Comparison of ENCODE assay signal across 8 cellular contexts in the genomic region with DNA sequence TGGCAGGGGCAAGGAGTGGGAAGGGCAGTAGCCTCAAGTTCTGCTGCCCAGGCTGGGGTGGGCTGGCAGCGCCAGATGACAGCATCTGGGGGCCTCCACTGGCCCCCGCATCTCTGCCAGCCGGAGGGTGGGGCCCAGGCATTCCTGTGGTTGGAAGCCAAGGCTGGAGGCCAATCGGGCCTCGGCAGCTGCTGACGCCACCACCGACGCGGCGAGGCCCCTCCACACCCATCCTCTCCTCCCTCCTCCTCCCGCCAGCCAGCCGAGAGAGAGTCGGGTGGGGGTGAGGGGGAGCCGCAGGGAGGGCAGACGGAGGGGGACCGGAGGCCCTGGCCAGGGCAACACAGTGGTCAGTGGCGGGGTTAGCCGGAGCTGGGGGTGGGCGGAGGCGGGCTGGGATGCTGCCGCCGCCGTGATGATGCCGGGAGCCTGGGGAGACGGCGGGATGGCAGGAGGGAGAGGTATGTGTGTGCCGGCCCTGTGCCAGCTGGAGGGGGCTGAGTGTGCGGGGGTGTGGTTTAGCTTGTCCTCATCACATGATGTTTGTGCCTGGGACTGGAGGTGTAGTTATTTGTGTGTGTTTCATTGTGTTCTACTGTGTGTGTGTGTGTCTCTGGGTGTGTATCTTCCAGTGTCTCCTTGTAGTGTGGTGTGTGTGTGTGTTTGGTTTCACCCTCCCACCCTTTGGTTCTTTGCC. TPM values are rescaled to one million over a fixed set of nuclear protein-coding genes. Genes with fewer than 3 reads are reported as not detected.
DNase-seq lines count a peak whose midpoint lies in the region; ATAC-seq and TF ChIP-seq lines count a peak whose summit lies in the region.

No MANE protein-coding gene starts in this region.

- CTCF ChIA-PET in PC-3 (lab: Charles Lee), result no interaction called here

- DNase-seq in GM23338 (ENCODE audit: low spot score) (peak; percentile 21), SW480 (ENCODE audit: low spot score) (peak; percentile 83), foreskin melanocyte (peak; percentile 61), ovary (peak; percentile 94 to 95 (median 95)), PC-3 (no peak)
- DNase-seq in effector CD4-positive, alpha-beta T cell, result no peak
- DNase-seq in T-helper 2 cell treated with Interferon-gamma antibody and Interleukin-4, amounts not matched to agents 5 μg/mL and 100 μg/mL, for 36 hours (ENCODE audit: low spot score), result no peak
- no peak for DNase-seq in activated T-cell treated with anti-CD3 and anti-CD28 coated beads, Interleukin-2, amount 50 U/mL, for 72 hours

- peaks cover 3% of the 10 kb centered on the region; the same call in 2 of the 3 replicates for H3K9me3 Mint-ChIP-seq in GM23338
- H3K9me3 Mint-ChIP-seq in T-helper 2 cell treated with Interferon-gamma antibody and Interleukin-4, amounts not matched to agents 5 μg/mL and 100 μg/mL, for 36 hours, result no peaks in the 10 kb centered on the region
- H3K9me3 Mint-ChIP-seq in activated T-cell treated with anti-CD3 and anti-CD28 coated beads, Interleukin-2, amount 50 U/mL, for 72 hours, result no peaks in the 10 kb centered on the region

- POLR2A ChIA-PET in PC-3 (lab: Charles Lee; ENCODE audit: unreplicated experiment), result no interaction called here

- ATAC-seq in GM23338 (peak; percentile 18; the same call in 2 of the 3 replicates), PC-3 (no peak)
- no peak for ATAC-seq in activated T-cell treated with anti-CD3 and anti-CD28 coated beads, Interleukin-2, amount 50 U/mL, for 72 hours (replicated peaks in 1 of 2)

- H4K20me1 ChIP-seq in GM23338 (replicated peaks; ENCODE audit: insufficient read depth), result peaks cover 8% of the 10 kb centered on the region; the same call in 1 of the 2 replicates
- no peaks in the 10 kb centered on the region for H4K20me1 ChIP-seq in PC-3 (ENCODE audit: low read length)

- intact Hi-C loops in ovary (cut with DNase I), result loop anchor here in 1 of 4 donors (5.0 kb wide), 1 partner anchor 38 kb away; a partner anchor contains a TSS
- intact Hi-C loops in PC-3 (cut with micrococcal nuclease), result no loop called here

- H3K4me2 ChIP-seq in GM23338 (no peak overlapping the region), PC-3 (ENCODE audit: low read length) (no peak overlapping the region)

- H3K79me2 ChIP-seq in GM23338 (replicated peaks; ENCODE audit: insufficient read depth) (no peaks in the 10 kb centered on the region; the same call in none of the 2 replicates), PC-3 (ENCODE audit: low read length) (no peaks in the 10 kb centered on the region)

- peaks cover 73% of the 10 kb centered on the region for H3K36me3 Mint-ChIP-seq in GM23338 (ENCODE audit: low read depth)
- no peaks in the 10 kb centered on the region for H3K36me3 Mint-ChIP-seq in T-helper 2 cell treated with Interferon-gamma antibody and Interleukin-4, amounts not matched to agents 5 μg/mL and 100 μg/mL, for 36 hours (ENCODE audit: low read depth)
- H3K36me3 Mint-ChIP-seq in activated T-cell treated with anti-CD3 and anti-CD28 coated beads, Interleukin-2, amount 50 U/mL, for 72 hours (ENCODE audit: insufficient read depth in 2 of 2), result no peaks in the 10 kb centered on the region

- no peak for TF ChIP-seq POLR2A in ovary (IDR thresholded peaks at IDR 0.05)

- H3K36me3 ChIP-seq in GM23338 (ENCODE audit: insufficient read depth), result peaks cover 31% of the 10 kb centered on the region
- H3K36me3 ChIP-seq in ovary, result no peaks in the 10 kb centered on the region
- H3K36me3 ChIP-seq in PC-3 (ENCODE audit: low read depth, low read length), result no peaks in the 10 kb centered on the region

- H2AFZ ChIP-seq in GM23338 (no peak overlapping the region), PC-3 (ENCODE audit: low read length) (no peak overlapping the region)

- 1 to 14% (median 5%) methylated on average over 14 to 27 of the region's 28 CpGs for WGBS in ovary, 3 donors

- H3F3A ChIP-seq in GM23338 (replicated peaks; ENCODE audit: low read depth), result no peaks in the 10 kb centered on the region
- H3F3A ChIP-seq in PC-3 (ENCODE audit: low read length, unreplicated experiment), result no peaks in the 10 kb centered on the region

- no peak for TF ChIP-seq CTCF in GM23338 (conservative IDR thresholded peaks at IDR 0.05; ENCODE audit: low read depth in 2 of 2)
- no peak for TF ChIP-seq CTCF in ovary (IDR thresholded peaks at IDR 0.05)
- no peak for TF ChIP-seq CTCF in PC-3 (conservative IDR thresholded peaks at IDR 0.05; ENCODE audit: low read depth, low read length)

- peaks cover 29% of the 10 kb centered on the region for H3K4me1 Mint-ChIP-seq in GM23338
- H3K4me1 Mint-ChIP-seq in T-helper 2 cell treated with Interferon-gamma antibody and Interleukin-4, amounts not matched to agents 5 μg/mL and 100 μg/mL, for 36 hours (ENCODE audit: low read depth), result no peaks in the 10 kb centered on the region
- no peaks in the 10 kb centered on the region for H3K4me1 Mint-ChIP-seq in activated T-cell treated with anti-CD3 and anti-CD28 coated beads, Interleukin-2, amount 50 U/mL, for 72 hours (ENCODE audit: low read depth)

- H3K4me3 Mint-ChIP-seq in GM23338, result no peak overlapping the region
- H3K4me3 Mint-ChIP-seq in T-helper 2 cell treated with Interferon-gamma antibody and Interleukin-4, amounts not matched to agents 5 μg/mL and 100 μg/mL, for 36 hours, result no peak overlapping the region
- no peak overlapping the region for H3K4me3 Mint-ChIP-seq in activated T-cell treated with anti-CD3 and anti-CD28 coated beads, Interleukin-2, amount 50 U/mL, for 72 hours

- H3K27me3 ChIP-seq in GM23338 (ENCODE audit: insufficient read depth) (no peaks in the 10 kb centered on the region), ovary (no peaks in the 10 kb centered on the region), PC-3 (ENCODE audit: low read length) (no peaks in the 10 kb centered on the region)

- H3K9ac ChIP-seq in PC-3 (ENCODE audit: low read length), result no peak overlapping the region

- H3K9me3 ChIP-seq in ovary, result no peaks in the 10 kb centered on the region
- H3K9me3 ChIP-seq in PC-3 (ENCODE audit: low read length), result no peaks in the 10 kb centered on the region

- peaks cover 21% of the 10 kb centered on the region for H3K27me3 Mint-ChIP-seq in GM23338 (ENCODE audit: insufficient read depth, low read depth, poor library complexity)
- no peaks in the 10 kb centered on the region for H3K27me3 Mint-ChIP-seq in T-helper 2 cell treated with Interferon-gamma antibody and Interleukin-4, amounts not matched to agents 5 μg/mL and 100 μg/mL, for 36 hours (ENCODE audit: low read depth)
- H3K27me3 Mint-ChIP-seq in activated T-cell treated with anti-CD3 and anti-CD28 coated beads, Interleukin-2, amount 50 U/mL, for 72 hours (ENCODE audit: low read depth), result no peaks in the 10 kb centered on the region

- no peaks in the 10 kb centered on the region for H3K9me2 ChIP-seq in GM23338 (ENCODE audit: insufficient read depth)
- H3K9me2 ChIP-seq in PC-3 (replicated peaks; ENCODE audit: low read length), result no peaks in the 10 kb centered on the region

- H3K4me3 ChIP-seq in GM23338, result no peak overlapping the region
- H3K4me3 ChIP-seq in ovary, result peak overlapping the region; percentile 55
- H3K4me3 ChIP-seq in PC-3 (ENCODE audit: low read length), result no peak overlapping the region

- peak overlapping the region; percentile 87 for H3K27ac Mint-ChIP-seq in GM23338
- no peak overlapping the region for H3K27ac Mint-ChIP-seq in T-helper 2 cell treated with Interferon-gamma antibody and Interleukin-4, amounts not matched to agents 5 μg/mL and 100 μg/mL, for 36 hours
- H3K27ac Mint-ChIP-seq in activated T-cell treated with anti-CD3 and anti-CD28 coated beads, Interleukin-2, amount 50 U/mL, for 72 hours, result no peak overlapping the region

- TF ChIP-seq EP300 in ovary (IDR thresholded peaks at IDR 0.05), result no peak

- BruUV-seq in PC-3 (replicated peaks; lab: Mats Ljungman, UMichigan), result no TSS peak

- peak overlapping the region; percentile 59; the same call in 1 of the 2 replicates for H3K27ac ChIP-seq in GM23338 (ENCODE audit: low read depth)
- H3K27ac ChIP-seq in ovary, result peak overlapping the region; percentile 85 to 91
- H3K27ac ChIP-seq in PC-3 (ENCODE audit: low read length), result no peak overlapping the region

- H3K4me1 ChIP-seq in GM23338 (ENCODE audit: insufficient read depth) (no peaks in the 10 kb centered on the region; the same call in 1 of the 2 replicates), ovary (ENCODE audit: insufficient read depth) (peaks cover 23% of the 10 kb centered on the region), PC-3 (ENCODE audit: insufficient read depth, low read length) (no peaks in the 10 kb centered on the region)

TF ChIP-seq in GM23338, 12 proteins besides CTCF, POLR2A, EP300 and RAD21 (continues in another document):
- TF ChIP-seq ZNF331 (CRISPR knock-in tag; IDR thresholded peaks at IDR 0.05; ENCODE audit: low read depth), result no peak

RNA-seq across cellular contexts. Expression of a gene that starts 36.6 kb away (rescaled TPM):
- total RNA-seq in GM23338 (2014; rRNA removed; shearing (Covaris generic)), result 116 and 150 TPM in 2 replicates
- polyA plus RNA-seq in GM23338 (2016; fragmentation: Nextera tagmentation; extraction: Ambion mirVana) (21.4 and 24.1 TPM in 2 replicates), ovary (10 to 100 TPM; 23.5 to 25.8 TPM)
- total RNA-seq in ovary (10 to 100 TPM; 13.7 to 76.4 (median 48.9) TPM), PC-3 (2014; rRNA removed) (9.0 and 10.6 TPM in 2 replicates)
- 1 to 10 TPM; 2.6 to 2.7 TPM for total RNA-seq in activated T-cell treated with anti-CD3 and anti-CD28 coated beads, Interleukin-2, amount 50 U/mL, for 72 hours

Comparison
In these comparisons a context has a peak if more than half of its experiments do, and no peak if none do; other contexts are left out.
1. DNase-seq: peak in GM23338 (single experiment), SW480 (single experiment), foreskin melanocyte (single experiment) and ovary (5 of 5); none in effector CD4-positive, alpha-beta T cell (single experiment), PC-3 (single experiment), T-helper 2 cell treated with Interferon-gamma antibody and Interleukin-4, amounts not matched to agents 5 μg/mL and 100 μg/mL, for 36 hours (single experiment) and activated T-cell treated with anti-CD3 and anti-CD28 coated beads, Interleukin-2, amount 50 U/mL, for 72 hours (0 of 2).